34 cellular contexts compared by ENCODE assay signal in the genomic region with DNA sequence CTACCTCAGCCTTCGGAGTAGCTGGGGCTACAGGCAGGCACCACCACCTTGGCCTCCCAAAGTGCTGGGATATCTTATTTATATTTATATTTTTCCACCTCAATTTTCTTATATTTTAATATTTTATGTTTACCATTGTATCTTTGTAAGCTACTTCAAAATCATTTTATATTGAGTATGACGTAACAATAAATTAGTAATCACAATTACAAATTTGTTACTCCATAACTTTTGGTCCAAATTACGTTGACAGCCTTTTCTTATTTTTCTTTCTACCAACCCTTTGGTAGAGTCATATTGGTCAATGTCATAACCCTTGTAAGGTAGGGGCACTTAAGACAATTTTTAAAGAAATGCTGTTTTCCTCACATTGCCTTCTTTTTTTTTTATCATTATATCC.
"Had no signal": no experiment of that assay in that cellular context is flagged by ENCODE, and none has a peak within 500 bp of the region (broad histone marks: within the 10 kb centered on the region; RNA-seq: fewer than 3 reads in every experiment).

No MANE protein-coding gene starts in this region.

- H3K4me3 ChIP-seq: MG63 had no signal

- DNase-seq: Karpas-422, Kasumi-1, MG63, MM.1S, MV-4-11, NCI-H1048, NCI-H1092, NCI-H1092 treated with DMSO at 0.1 percent for 48 hours, NCI-H1105, NCI-H1105 treated with DMSO at 0.1 percent for 48 hours, NCI-H1417, NCI-H1417 treated with DMSO at 0.1 percent for 48 hours, NCI-H1436, NCI-H1436 treated with DMSO at 0.1 percent for 48 hours, NCI-H146, NCI-H1694, NCI-H1694 treated with DMSO at 0.1 percent for 48 hours, NCI-H187, NCI-H187 treated with DMSO at 0.1 percent for 48 hours, NCI-H1930, NCI-H2029, NCI-H2029 treated with DMSO at 0.1 percent for 48 hours, NCI-H2081, NCI-H2081 treated with DMSO at 0.1 percent for 48 hours, NCI-H2107, NCI-H2171, NCI-H2171 treated with DMSO at 0.1 percent for 48 hours, NCI-H2227 treated with DMSO at 0.1 percent for 48 hours, NCI-H226, NCI-H345, NCI-H446, NCI-H446 treated with DMSO at 0.1 percent for 48 hours, NCI-H510A, NCI-H510A treated with DMSO at 0.1 percent for 48 hours had no signal

- H3K9me3 ChIP-seq: MG63 had no signal

- H3K36me3 ChIP-seq: MG63 had no signal

- H3K27me3 ChIP-seq: MG63 had no signal
